ENCODE assay signal across 27 cellular contexts in the genomic region with DNA sequence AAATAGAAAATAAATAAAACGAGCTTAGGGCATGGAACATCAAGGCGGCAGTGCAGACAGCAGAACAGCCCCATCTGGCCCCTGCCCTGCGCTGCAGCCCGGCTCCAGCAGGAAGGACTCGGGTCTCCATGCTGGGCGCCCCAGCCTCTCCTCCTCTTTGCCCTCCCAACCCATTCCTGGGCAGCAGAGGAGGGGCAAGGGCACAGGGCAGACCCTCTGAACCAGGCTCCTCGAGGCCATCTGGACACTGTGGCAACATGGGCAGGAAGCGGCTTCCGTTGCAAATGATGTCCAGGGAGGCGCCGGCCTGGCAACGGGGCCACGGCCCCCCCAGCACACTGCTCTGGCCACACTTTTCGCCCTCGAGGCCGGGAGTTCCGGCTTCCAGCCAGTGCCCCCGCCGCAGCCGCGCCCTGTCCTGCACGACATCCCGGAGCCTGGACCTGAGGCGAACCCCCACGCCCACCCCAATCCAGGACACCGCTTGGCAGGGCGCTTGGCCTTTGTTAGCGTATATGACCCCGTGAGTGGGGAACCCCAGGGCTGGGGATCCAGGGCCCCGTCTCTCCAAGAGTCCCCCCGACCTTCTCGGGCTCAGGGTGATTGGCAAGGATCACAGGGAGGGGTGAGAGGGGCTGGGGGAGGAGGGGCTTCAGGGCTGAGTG.
"Had no signal": no experiment of that assay in that cellular context is flagged by ENCODE, and none has a peak within 500 bp of the region (broad histone marks: within the 10 kb centered on the region; RNA-seq: fewer than 3 reads in every experiment).

No MANE protein-coding gene starts in this region.

- H3K27me3 ChIP-seq: neural progenitor cell, right lobe of liver had no signal

- H3K36me3 Mint-ChIP-seq: activated naive CD8-positive, alpha-beta T cell; immature natural killer cell; memory B cell; naive thymus-derived CD4-positive, alpha-beta T cell; neural progenitor cell had no signal

- H3K4me3 Mint-ChIP-seq: activated naive CD8-positive, alpha-beta T cell; immature natural killer cell; memory B cell; naive thymus-derived CD4-positive, alpha-beta T cell; neural progenitor cell had no signal

- FAIRE-seq: bronchial epithelial cell, colon, small intestine, TTC549 had no signal

- H3K27me3 Mint-ChIP-seq: activated naive CD8-positive, alpha-beta T cell; naive thymus-derived CD4-positive, alpha-beta T cell had no signal

- H3K27ac ChIP-seq: neural progenitor cell, right lobe of liver, suprapubic skin, tibial artery, VCaP had no signal

- H3K9ac ChIP-seq: neural progenitor cell had no signal

- H3K36me3 ChIP-seq: neural progenitor cell, right lobe of liver, suprapubic skin, tibial artery had no signal

- H3K4me1 ChIP-seq: right lobe of liver had no signal

- ATAC-seq: activated CD4-positive, CD25-positive, alpha-beta regulatory T cell treated with anti-CD3 and anti-CD28 coated beads, Interleukin-2, amount 50 U/mL, for 24 hours; naive thymus-derived CD4-positive, alpha-beta T cell; right lobe of liver had no signal

- H3K9me3 Mint-ChIP-seq: immature natural killer cell; memory B cell; naive thymus-derived CD4-positive, alpha-beta T cell; neural progenitor cell had no signal

- H3K4me1 Mint-ChIP-seq: immature natural killer cell; naive thymus-derived CD4-positive, alpha-beta T cell had no signal

- H3K9me3 ChIP-seq: right lobe of liver, suprapubic skin, tibial artery had no signal

- H3K27ac Mint-ChIP-seq: activated naive CD8-positive, alpha-beta T cell; immature natural killer cell; memory B cell; naive thymus-derived CD4-positive, alpha-beta T cell; neural progenitor cell; progenitor cell of endocrine pancreas had no signal

- DNase-seq: activated CD4-positive, alpha-beta T cell treated with anti-CD3 and anti-CD28 coated beads for 48 hours; activated CD4-positive, alpha-beta T cell treated with anti-CD3 and anti-CD28 coated beads, Interleukin-2, amount 50 U/mL, for 48 hours; activated CD8-positive, alpha-beta memory T cell treated with anti-CD3 and anti-CD28 coated beads for 24 hours; activated effector memory CD4-positive, alpha-beta T cell treated with Interleukin-2 at 50 U/mL for 16 hours; anterior cingulate cortex; dermis blood vessel endothelial cell; effector memory CD4-positive, alpha-beta T cell; hippocampal formation; immature natural killer cell; midbrain; naive thymus-derived CD4-positive, alpha-beta T cell; right lobe of liver; small intestine; stimulated activated CD4-positive, alpha-beta T cell treated with anti-CD3 and anti-CD28 coated beads, Interleukin-1b, Interleukin-23, amount 100 ng/mL, for 48 hours; stimulated activated naive CD4-positive, alpha-beta T cell; T-helper 9 cell had no signal

- H3K4me3 ChIP-seq: neural progenitor cell, right lobe of liver, suprapubic skin, tibial artery had no signal
